ENCODE assay signal across 12 cellular contexts in genomic region chr15:68354923-68355322, GRCh38.
A peak's percentile ranks its signal among the peaks of the same experiment; 100 is the strongest.
DNase-seq lines count a peak whose midpoint lies in the region; ATAC-seq and TF ChIP-seq lines count a peak whose summit lies in the region.
"Had no signal": no experiment of that assay in that cellular context is flagged by ENCODE, and none has a peak within 500 bp of the region (broad histone marks: within the 10 kb centered on the region; RNA-seq: fewer than 3 reads in every experiment).

No MANE protein-coding gene starts in this region.

- no peak overlapping the region for H2AFZ ChIP-seq in GM23248
- H2AFZ ChIP-seq: neural progenitor cell had no signal

- H3K9me3 Mint-ChIP-seq in chondrocyte (ENCODE audit: low read depth) (peaks cover 5% of the 10 kb centered on the region), osteocyte (ENCODE audit: unreplicated experiment) (no peaks in the 10 kb centered on the region)

- 0% methylated on average over 4 of the region's 4 CpGs for WGBS in GM23248 (ENCODE audit: low coverage in 1 of 2, low lambda C conversion rate in 2 of 2, missing lambda C conversion rate in 2 of 2), 2 experiments

- H3K27ac Mint-ChIP-seq in chondrocyte (ENCODE audit: unreplicated experiment) (peak overlapping the region; percentile 100), osteocyte (ENCODE audit: unreplicated experiment) (peak overlapping the region; percentile 100)
- H3K27ac Mint-ChIP-seq: activated naive CD8-positive, alpha-beta T cell treated with anti-CD3 and anti-CD28 coated beads, Interleukin-2, amount 10 ng/mL, durations not matched to agents 7 days and 5 days; T-helper 1 cell treated with Interleukin-12 subunit alpha and Interleukin-12 subunit beta and Interleukin-4 antibody, amounts not matched to agents 30 μg/mL and 1 μg/mL, for 36 hours had no signal

- H3K9me3 ChIP-seq in GM23248 (ENCODE audit: low read depth): no peaks in the 10 kb centered on the region

- no peaks in the 10 kb centered on the region for H3K27me3 ChIP-seq in GM23248 (replicated peaks; ENCODE audit: insufficient read depth)
- H3K27me3 ChIP-seq: neural progenitor cell had no signal

- H3K9me2 ChIP-seq in GM23248 (ENCODE audit: insufficient read depth): no peaks in the 10 kb centered on the region

- no peaks in the 10 kb centered on the region for H3K79me2 ChIP-seq in GM23248 (ENCODE audit: insufficient read depth)

- peaks cover 38% of the 10 kb centered on the region for H3K4me1 ChIP-seq in GM23248 (ENCODE audit: insufficient read depth)
- H3K4me1 ChIP-seq: neural progenitor cell had no signal

- H3K27me3 Mint-ChIP-seq in chondrocyte (ENCODE audit: low read depth) (no peaks in the 10 kb centered on the region), osteocyte (ENCODE audit: unreplicated experiment) (no peaks in the 10 kb centered on the region)
- H3K27me3 Mint-ChIP-seq: activated naive CD8-positive, alpha-beta T cell treated with anti-CD3 and anti-CD28 coated beads, Interleukin-2, amount 10 ng/mL, durations not matched to agents 7 days and 5 days had no signal

- peak overlapping the region; percentile 67 for H3K4me2 ChIP-seq in GM23248 (ENCODE audit: unreplicated experiment)
- H3K4me2 ChIP-seq: neural progenitor cell had no signal

- H4K20me1 ChIP-seq in GM23248 (ENCODE audit: insufficient read depth): no peaks in the 10 kb centered on the region

- H3K36me3 ChIP-seq in GM23248 (ENCODE audit: low read depth): peaks cover 50% of the 10 kb centered on the region
- H3K36me3 ChIP-seq: neural progenitor cell had no signal

- peak overlapping the region; percentile 52 for H3K9ac ChIP-seq in GM23248
- H3K9ac ChIP-seq: neural progenitor cell had no signal

- in situ Hi-C loops in GM23248 (cut with MboI): no loop called here

- no peak overlapping the region for H3K4me3 ChIP-seq in GM23248
- H3K4me3 ChIP-seq: neural progenitor cell had no signal

- peak; percentile 95 for DNase-seq in GM23248
- DNase-seq in NCI-H226: peak; percentile 97
- peak; percentile 12 for DNase-seq in chondrocyte (ENCODE audit: low spot score)
- no peak for DNase-seq in osteocyte (ENCODE audit: extremely low spot score, unreplicated experiment)
- DNase-seq in NCI-H1694 treated with DMSO at 0.1 percent for 48 hours (lab: John Stamatoyannopoulos, UW): no peak
- DNase-seq in NCI-H524 treated with DMSO at 0.1 percent for 48 hours (lab: John Stamatoyannopoulos, UW): no peak
- DNase-seq in SK-N-DZ (ENCODE audit: low spot score): no peak
- DNase-seq: activated naive CD8-positive, alpha-beta T cell treated with anti-CD3 and anti-CD28 coated beads, Interleukin-2, amount 10 ng/mL, durations not matched to agents 7 days and 5 days; glutamatergic neuron had no signal

- H3F3A ChIP-seq in GM23248 (ENCODE audit: insufficient read depth): peaks cover 73% of the 10 kb centered on the region

- no peak overlapping the region for H3K4me3 Mint-ChIP-seq in chondrocyte (ENCODE audit: unreplicated experiment)
- no peak overlapping the region for H3K4me3 Mint-ChIP-seq in osteocyte (ENCODE audit: unreplicated experiment)
- H3K4me3 Mint-ChIP-seq: activated naive CD8-positive, alpha-beta T cell treated with anti-CD3 and anti-CD28 coated beads, Interleukin-2, amount 10 ng/mL, durations not matched to agents 7 days and 5 days; neural progenitor cell; T-helper 1 cell treated with Interleukin-12 subunit alpha and Interleukin-12 subunit beta and Interleukin-4 antibody, amounts not matched to agents 30 μg/mL and 1 μg/mL, for 36 hours had no signal

- H3K4me1 Mint-ChIP-seq in chondrocyte (ENCODE audit: low read depth) (peaks cover 79% of the 10 kb centered on the region), osteocyte (ENCODE audit: unreplicated experiment) (peaks cover 49% of the 10 kb centered on the region)

- ATAC-seq in GM19351 (IDR thresholded peaks at IDR 0.05; ENCODE audit: unreplicated experiment): no peak

- no peak for TF ChIP-seq CTCF in chondrocyte (IDR thresholded peaks at IDR 0.05)
- TF ChIP-seq CTCF in osteocyte (IDR thresholded peaks at IDR 0.05): no peak

- peak overlapping the region; percentile 99 for H3K27ac ChIP-seq in GM23248
- H3K27ac ChIP-seq: neural progenitor cell had no signal

- H3K36me3 Mint-ChIP-seq in chondrocyte (ENCODE audit: low read depth) (peaks cover 68% of the 10 kb centered on the region), osteocyte (ENCODE audit: unreplicated experiment) (peaks cover 72% of the 10 kb centered on the region)
- H3K36me3 Mint-ChIP-seq: neural progenitor cell had no signal

Comparison
In these comparisons a context has a peak if more than half of its experiments do, and no peak if none do; other contexts are left out.
1. DNase-seq: peak in GM23248 (single experiment), NCI-H226 (single experiment) and chondrocyte (single experiment); none in osteocyte (single experiment), NCI-H1694 treated with DMSO at 0.1 percent for 48 hours (single experiment), NCI-H524 treated with DMSO at 0.1 percent for 48 hours (single experiment) and SK-N-DZ (single experiment).